In the genomic region with DNA sequence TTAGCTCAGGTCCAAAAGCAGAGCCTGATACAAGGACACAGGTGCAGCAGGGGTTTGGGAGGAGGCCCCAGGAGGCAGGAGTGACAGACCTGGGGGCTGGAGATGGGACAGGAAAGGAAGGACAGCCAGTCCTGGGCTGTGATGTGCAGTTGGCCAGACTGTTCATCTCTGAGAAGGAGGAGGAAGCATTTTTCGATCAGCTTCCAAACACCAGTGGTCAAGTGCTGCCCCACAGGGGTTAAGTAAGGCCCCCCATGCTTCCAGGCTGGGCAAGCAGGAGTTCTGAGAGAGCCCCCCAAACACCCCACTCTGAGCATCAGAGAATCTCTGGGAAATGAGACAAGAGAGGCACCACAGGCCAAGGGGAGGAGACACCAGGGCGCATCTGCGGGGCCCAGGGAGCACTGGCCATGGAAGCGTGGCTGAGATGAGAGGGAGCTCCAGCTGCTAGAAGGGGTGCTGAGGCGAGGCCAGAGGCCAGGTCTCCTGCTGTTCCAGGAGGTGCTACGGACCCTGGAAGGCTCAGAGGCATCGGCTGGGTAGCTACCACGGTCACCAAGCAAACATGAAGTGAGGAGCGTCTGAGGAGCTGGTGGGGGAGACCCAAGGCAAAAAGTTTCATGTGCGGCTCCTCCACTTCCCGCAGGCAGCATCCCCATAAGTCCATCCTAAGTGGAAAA, we compare ENCODE assay signal across 16 cellular contexts. TPM values are rescaled to one million over a fixed set of nuclear protein-coding genes. Genes with fewer than 3 reads are reported as not detected.
DNase-seq lines count a peak whose midpoint lies in the region; ATAC-seq and TF ChIP-seq lines count a peak whose summit lies in the region.
"Had no signal": no experiment of that assay in that cellular context is flagged by ENCODE, and none has a peak within 500 bp of the region (broad histone marks: within the 10 kb centered on the region; RNA-seq: fewer than 3 reads in every experiment).

No MANE protein-coding gene starts in this region.

- no peak overlapping the region for H3K27ac Mint-ChIP-seq in chondrocyte (ENCODE audit: unreplicated experiment)
- peak overlapping the region; percentile 60 for H3K27ac Mint-ChIP-seq in memory B cell
- H3K27ac Mint-ChIP-seq in osteocyte (ENCODE audit: unreplicated experiment): no peak overlapping the region
- H3K27ac Mint-ChIP-seq: CD8-positive, alpha-beta T cell; GM23338 had no signal

- peaks cover 0 to 8% (median 0%) of the 10 kb centered on the region in 3 donors for H3K4me1 ChIP-seq in gastroesophageal sphincter

- H3K36me3 ChIP-seq in gastroesophageal sphincter: no peaks in the 10 kb centered on the region

- H3K36me3 Mint-ChIP-seq in chondrocyte (ENCODE audit: low read depth) (no peaks in the 10 kb centered on the region), memory B cell (peaks cover 3% of the 10 kb centered on the region), osteocyte (ENCODE audit: unreplicated experiment) (no peaks in the 10 kb centered on the region)
- H3K36me3 Mint-ChIP-seq: CD14-positive monocyte; CD8-positive, alpha-beta T cell had no signal

- H3K27ac ChIP-seq in gastroesophageal sphincter: no peak overlapping the region

- H3K4me3 Mint-ChIP-seq in chondrocyte (ENCODE audit: unreplicated experiment) (no peak overlapping the region), memory B cell (no peak overlapping the region), osteocyte (ENCODE audit: unreplicated experiment) (no peak overlapping the region)
- H3K4me3 Mint-ChIP-seq: CD14-positive monocyte; CD8-positive, alpha-beta T cell; GM23338; H9; IgD-negative memory B cell had no signal

- H3K4me1 Mint-ChIP-seq in chondrocyte (ENCODE audit: low read depth) (peaks cover 10% of the 10 kb centered on the region), memory B cell (peaks cover 6% of the 10 kb centered on the region), osteocyte (ENCODE audit: unreplicated experiment) (peaks cover 7% of the 10 kb centered on the region)

- no peak for ATAC-seq in memory B cell (ENCODE audit: low read depth)
- no peak for ATAC-seq in gastroesophageal sphincter
- ATAC-seq: CD8-positive, alpha-beta T cell had no signal

- peaks cover 7% of the 10 kb centered on the region for H3K27me3 Mint-ChIP-seq in chondrocyte (ENCODE audit: low read depth)
- H3K27me3 Mint-ChIP-seq in memory B cell: peaks cover 20% of the 10 kb centered on the region
- no peaks in the 10 kb centered on the region for H3K27me3 Mint-ChIP-seq in osteocyte (ENCODE audit: unreplicated experiment)

- peaks cover 14% of the 10 kb centered on the region for H3K9me3 Mint-ChIP-seq in chondrocyte (ENCODE audit: low read depth)
- peaks cover 5% of the 10 kb centered on the region for H3K9me3 Mint-ChIP-seq in memory B cell
- no peaks in the 10 kb centered on the region for H3K9me3 Mint-ChIP-seq in osteocyte (ENCODE audit: unreplicated experiment)
- H3K9me3 Mint-ChIP-seq: CD8-positive, alpha-beta T cell; GM23338; H9 had no signal

- no peaks in the 10 kb centered on the region for H3K27me3 ChIP-seq in gastroesophageal sphincter

- H3K9me3 ChIP-seq in gastroesophageal sphincter: no peaks in the 10 kb centered on the region

- 80 to 90% methylated on average over 1 to 2 of the region's 11 CpGs for WGBS in gastroesophageal sphincter (ENCODE audit: low coverage in 1 of 2), 2 donors

- no peak overlapping the region for H3K4me3 ChIP-seq in gastroesophageal sphincter
- H3K4me3 ChIP-seq: GM23338 had no signal

- TF ChIP-seq EP300 in gastroesophageal sphincter (IDR thresholded peaks at IDR 0.05): no peak

- peak; percentile 80 for DNase-seq in chondrocyte (ENCODE audit: low spot score)
- DNase-seq in ecto neural progenitor cell (ENCODE audit: low spot score): peak; percentile 29
- no peak for DNase-seq in memory B cell (ENCODE audit: low spot score in 2 of 2)
- DNase-seq in osteocyte (ENCODE audit: extremely low spot score, unreplicated experiment): peak; percentile 42
- DNase-seq in stimulated activated CD4-positive, alpha-beta T cell treated with anti-CD3 and anti-CD28 coated beads, Interleukin-15, amount 100 ng/mL, for 24 hours: no peak
- no peak for DNase-seq in HK-2 (ENCODE audit: unreplicated experiment)
- DNase-seq: CD8-positive, alpha-beta T cell; COR-L47; DMS153; DND-41; GDM1; H9 had no signal

- no peak for TF ChIP-seq POLR2A in gastroesophageal sphincter (IDR thresholded peaks at IDR 0.05)

- TF ChIP-seq CTCF in chondrocyte (IDR thresholded peaks at IDR 0.05): no peak
- TF ChIP-seq CTCF in osteocyte (IDR thresholded peaks at IDR 0.05): no peak
- no peak for TF ChIP-seq CTCF in gastroesophageal sphincter (IDR thresholded peaks at IDR 0.05)

RNA-seq across cellular contexts. Expression of gene HDAC4, which starts 5.6 kb away (rescaled TPM):
- total RNA-seq in chondrocyte: 16.4 to 27.0 TPM (median 22.3 TPM) in 3 replicates
- 30.3 and 32.2 TPM in 2 replicates for total RNA-seq in osteocyte
- 100 to 1,000 TPM in 1 of 4 donors, 10 to 100 TPM in 3; 41.3 to 104 (median 85.8) TPM for total RNA-seq in gastroesophageal sphincter

Comparison
In these comparisons a context has a peak if more than half of its experiments do, and no peak if none do; other contexts are left out.
1. DNase-seq: peak in chondrocyte (single experiment), ecto neural progenitor cell (single experiment) and osteocyte (single experiment); none in memory B cell (0 of 2), stimulated activated CD4-positive, alpha-beta T cell treated with anti-CD3 and anti-CD28 coated beads, Interleukin-15, amount 100 ng/mL, for 24 hours (single experiment) and HK-2 (single experiment).